ENCODE assay signal across 28 cellular contexts in genomic region chr1:33784876-33785275, GRCh38.
"Had no signal": no experiment of that assay in that cellular context is flagged by ENCODE, and none has a peak within 500 bp of the region (broad histone marks: within the 10 kb centered on the region; RNA-seq: fewer than 3 reads in every experiment).

No MANE protein-coding gene starts in this region.

- H3K4me1 ChIP-seq: colonic mucosa, esophagus muscularis mucosa, foreskin keratinocyte, gastrocnemius medialis had no signal

- DNase-seq: activated B cell treated with CpG ODN at 0.5 μM for 24 hours; activated CD4-positive, alpha-beta T cell treated with anti-CD3 and anti-CD28 coated beads for 48 hours; activated CD4-positive, alpha-beta T cell treated with anti-CD3 and anti-CD28 coated beads, Interleukin-2, amount 50 U/mL, for 1 hour; activated CD4-positive, alpha-beta T cell treated with anti-CD3 and anti-CD28 coated beads, Interleukin-2, amount 50 U/mL, for 48 hours; activated CD8-positive, alpha-beta memory T cell treated with anti-CD3 and anti-CD28 coated beads for 24 hours; activated CD8-positive, alpha-beta T cell treated with anti-CD3 and anti-CD28 coated beads for 36 hours; activated effector memory CD4-positive, alpha-beta T cell treated with Interleukin-2 at 50 U/mL for 16 hours; activated gamma-delta T cell treated with Interleukin-2 at 50 U/mL for 16 hours; activated naive CD4-positive, alpha-beta T cell treated with anti-CD3 and anti-CD28 coated beads, Interleukin-2, amount 50 U/mL, for 16 hours; activated naive CD4-positive, alpha-beta T cell treated with Interleukin-2 at 50 U/mL for 16 hours; activated T-cell treated with anti-CD3 and anti-CD28 coated beads, Interleukin-2, amount 50 U/mL, for 4 hours; amniotic stem cell; brain microvascular endothelial cell; colonic mucosa; dermis blood vessel endothelial cell; effector CD4-positive, alpha-beta T cell; effector memory CD8-positive, alpha-beta T cell; erythroblast; foreskin keratinocyte; gastrocnemius medialis; glutamatergic neuron; T-helper 1 cell; T-helper 17 cell; T1000; WERI-Rb-1 had no signal

- H3K9me3 ChIP-seq: colonic mucosa, esophagus muscularis mucosa, gastrocnemius medialis had no signal

- H3K4me3 ChIP-seq: colonic mucosa, esophagus muscularis mucosa, gastrocnemius medialis had no signal

- H3K27ac ChIP-seq: brain microvascular endothelial cell, colonic mucosa, esophagus muscularis mucosa, foreskin keratinocyte, gastrocnemius medialis, WERI-Rb-1 had no signal

- ATAC-seq: activated CD4-positive, CD25-positive, alpha-beta regulatory T cell treated with anti-CD3 and anti-CD28 coated beads, Interleukin-2, amount 50 U/mL, for 24 hours; activated CD8-positive, alpha-beta T cell treated with anti-CD3 and anti-CD28 coated beads for 36 hours; activated T-cell treated with anti-CD3 and anti-CD28 coated beads, Interleukin-2, amount 50 U/mL, for 4 hours; activated T-helper 17 cell treated with anti-CD3 and anti-CD28 coated beads, Interleukin-2, amount 50 U/mL, for 72 hours; effector memory CD8-positive, alpha-beta T cell; foreskin keratinocyte; gastrocnemius medialis; T-helper 17 cell had no signal

- H3K36me3 ChIP-seq: brain microvascular endothelial cell, colonic mucosa, esophagus muscularis mucosa, gastrocnemius medialis, WERI-Rb-1 had no signal

- H3K27me3 ChIP-seq: brain microvascular endothelial cell, colonic mucosa, foreskin keratinocyte, gastrocnemius medialis had no signal
